1 cellular context compared by ENCODE assay signal in the genomic region with DNA sequence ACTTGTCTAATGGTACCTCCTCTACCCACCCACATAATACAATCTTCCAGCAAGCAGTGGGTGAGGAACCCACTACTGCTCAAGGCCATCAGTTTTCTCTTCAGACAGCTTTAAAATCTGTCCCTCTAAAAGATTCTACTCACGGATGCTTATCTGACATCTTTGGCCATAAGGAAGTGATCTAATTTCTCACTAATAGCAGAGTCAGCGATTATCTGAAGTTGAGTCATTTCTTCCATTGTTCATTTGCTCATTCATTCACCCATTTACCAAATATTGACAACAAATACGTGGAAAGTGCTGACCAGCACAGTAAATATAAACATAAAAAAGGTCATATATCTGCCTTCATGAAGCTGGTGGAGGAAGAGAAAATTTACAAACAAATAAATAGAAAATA.
TF ChIP-seq lines count a peak whose summit lies in the region.

No MANE protein-coding gene starts in this region.

TF ChIP-seq in HepG2, 621 proteins besides CTCF, POLR2A, EP300 and RAD21:
- no peak for TF ChIP-seq ELK4 (CRISPR knock-in tag; IDR thresholded peaks at IDR 0.05; ENCODE audit: borderline replicate concordance)
- TF ChIP-seq, protein P1, sequence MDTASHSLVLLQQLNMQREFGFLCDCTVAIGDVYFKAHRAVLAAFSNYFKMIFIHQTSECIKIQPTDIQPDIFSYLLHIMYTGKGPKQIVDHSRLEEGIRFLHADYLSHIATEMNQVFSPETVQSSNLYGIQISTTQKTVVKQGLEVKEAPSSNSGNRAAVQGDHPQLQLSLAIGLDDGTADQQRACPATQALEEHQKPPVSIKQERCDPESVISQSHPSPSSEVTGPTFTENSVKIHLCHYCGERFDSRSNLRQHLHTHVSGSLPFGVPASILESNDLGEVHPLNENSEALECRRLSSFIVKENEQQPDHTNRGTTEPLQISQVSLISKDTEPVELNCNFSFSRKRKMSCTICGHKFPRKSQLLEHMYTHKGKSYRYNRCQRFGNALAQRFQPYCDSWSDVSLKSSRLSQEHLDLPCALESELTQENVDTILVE (CRISPR knock-in tag; IDR thresholded peaks at IDR 0.05), result no peak
- TF ChIP-seq, protein P2, sequence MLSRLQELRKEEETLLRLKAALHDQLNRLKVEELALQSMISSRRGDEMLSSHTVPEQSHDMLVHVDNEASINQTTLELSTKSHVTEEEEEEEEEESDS (CRISPR knock-in tag; IDR thresholded peaks at IDR 0.05; ENCODE audit: borderline replicate concordance), result no peak
- no peak for TF ChIP-seq ZNF678 (CRISPR knock-in tag; IDR thresholded peaks at IDR 0.05)
- peak; percentile 93 for TF ChIP-seq MAFF (IDR thresholded peaks at IDR 0.05; ENCODE audit: low read depth, low read length)
- TF ChIP-seq MAFK (conservative IDR thresholded peaks at IDR 0.05 in 1 of 2, IDR thresholded peaks at IDR 0.05 in 1 of 2; ENCODE audit: low read length in 2 of 2), result peak; percentile 87 to 94
